Comparison of ENCODE assay signal across 24 cellular contexts in the genomic region with DNA sequence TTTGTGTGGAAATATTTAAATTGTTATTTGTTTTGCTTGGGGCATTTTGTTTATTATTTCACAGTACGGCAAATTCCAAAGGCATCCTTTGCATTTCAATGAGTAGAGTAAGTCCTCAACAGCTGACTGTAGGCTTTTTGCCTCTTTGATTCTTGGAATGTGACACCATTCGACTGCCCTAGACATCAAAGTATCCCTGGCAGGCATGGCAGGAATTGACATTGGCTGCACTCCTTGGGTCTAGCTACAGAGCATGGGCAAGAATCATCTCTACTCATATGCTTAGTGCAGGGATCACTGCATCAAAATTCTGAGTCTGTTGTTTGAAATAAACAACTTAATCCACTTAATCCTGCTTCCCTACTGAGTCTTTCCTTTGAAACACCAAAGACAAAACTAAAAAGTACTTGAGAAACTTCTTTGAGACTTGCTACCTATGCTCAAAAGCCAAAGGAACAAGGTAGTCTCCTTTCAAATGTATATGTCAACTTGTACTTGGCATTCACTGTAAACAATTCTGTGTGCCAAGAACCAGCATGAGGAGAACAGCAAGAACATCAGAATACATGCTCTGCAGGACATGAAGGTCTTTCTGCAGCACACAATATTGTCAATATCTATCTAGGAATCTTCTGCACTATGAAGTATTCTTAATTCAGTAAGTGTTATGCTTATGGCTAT.
DNase-seq lines count a peak whose midpoint lies in the region; ATAC-seq, FAIRE-seq and TF ChIP-seq lines count a peak whose summit lies in the region.
"Had no signal": no experiment of that assay in that cellular context is flagged by ENCODE, and none has a peak within 500 bp of the region (broad histone marks: within the 10 kb centered on the region; RNA-seq: fewer than 3 reads in every experiment).

No MANE protein-coding gene starts in this region.

- WGBS in H9 (ENCODE audit: extremely low coverage, insufficient read length, low lambda C conversion rate) = no CpG with 5 or more reads among the region's 2 CpGs
- 17% methylated on average over 2 of the region's 2 CpGs; no CpG with 5 or more reads in 1 of the 2 experiments for WGBS in H1 (ENCODE audit: extremely low coverage in 1 of 2, insufficient coverage in 1 of 2, insufficient read length in 1 of 2, insufficient replicate concordance in 2 of 2, low coverage in 1 of 2, low lambda C conversion rate in 2 of 2, missing lambda C conversion rate in 1 of 2), 2 experiments

- H4K5ac ChIP-seq in H9 (ENCODE audit: insufficient read length, low read depth, low read length) (no peak overlapping the region), H1 (ENCODE audit: insufficient read length, low read depth, low read length) (no peak overlapping the region)

- H2AK5ac ChIP-seq in H9 (ENCODE audit: insufficient read length, low read length) (no peak overlapping the region), H1 (ENCODE audit: low read depth, low read length) (no peak overlapping the region)

- no peak overlapping the region for H3T11ph ChIP-seq in H9 (ENCODE audit: low read length)

- peaks cover 81% of the 10 kb centered on the region for H3K27me3 Mint-ChIP-seq in H9 (ENCODE audit: low read depth)
- H3K27me3 Mint-ChIP-seq in neural progenitor cell (ENCODE audit: insufficient read depth, low read depth) = peaks cover 3% of the 10 kb centered on the region
- H3K27me3 Mint-ChIP-seq: CD4-positive, CD25-positive, alpha-beta regulatory T cell had no signal

- TF ChIP-seq RAD21 in H1 (IDR thresholded peaks at IDR 0.05 in 1 of 2, conservative IDR thresholded peaks at IDR 0.05 in 1 of 2; ENCODE audit: low read depth in 2 of 2, low read length in 2 of 2) = no peak

- no peak for TF ChIP-seq EP300 in H1 (IDR thresholded peaks at IDR 0.05; ENCODE audit: borderline replicate concordance in 1 of 2, low read depth in 2 of 2, low read length in 2 of 2)

- FAIRE-seq in H1 (lab: Jason Lieb, UNC) = peak; percentile 82
- FAIRE-seq: A549 had no signal

- CTCF ChIA-PET in H1 (lab: Charles Lee; ENCODE audit: partially characterized antibody) = no interaction called here

- H2BK5ac ChIP-seq in H9 (ENCODE audit: insufficient read length, low read length) = no peak overlapping the region
- H2BK5ac ChIP-seq in H1 (ENCODE audit: low read depth, low read length) = no peak overlapping the region

- H3K4me1 ChIP-seq in H9 (ENCODE audit: insufficient read depth, low read length) (peaks cover 3% of the 10 kb centered on the region; the same call in 1 of the 2 replicates), H1 (replicated peaks in 1 of 4; ENCODE audit: control insufficient read depth in 3 of 4, insufficient read depth in 4 of 4, low read length in 3 of 4) (peaks cover 0 to 6% (median 3%) of the 10 kb centered on the region in 4 experiments; a peak in 5 of 7 replicates), iPS-20b (ENCODE audit: insufficient read depth, low read length) (peaks cover 15% of the 10 kb centered on the region; the same call in 1 of the 2 replicates), neural progenitor cell (peaks cover 8% of the 10 kb centered on the region)
- H3K4me1 ChIP-seq: A549, BE2C had no signal

- no peak overlapping the region for H4K8ac ChIP-seq in H9 (replicated peaks; ENCODE audit: insufficient read length, low read depth, low read length)
- H4K8ac ChIP-seq in H1 (ENCODE audit: extremely low read depth, insufficient read depth, low read length) = no peak overlapping the region

- H2AFZ ChIP-seq in H9 (ENCODE audit: low read length) = no peak overlapping the region
- no peak overlapping the region for H2AFZ ChIP-seq in H1 (ENCODE audit: low read length)
- no peak overlapping the region for H2AFZ ChIP-seq in neural progenitor cell (replicated peaks)

- H4K20me1 ChIP-seq in H9 (ENCODE audit: control insufficient read depth, insufficient read depth, insufficient read length) (no peaks in the 10 kb centered on the region), H1 (replicated peaks in 1 of 2; ENCODE audit: control insufficient read depth in 1 of 2, insufficient read depth in 2 of 2, low read length in 2 of 2) (no peaks in the 10 kb centered on the region), neural progenitor cell (ENCODE audit: low read depth) (no peaks in the 10 kb centered on the region)

- H3K9ac ChIP-seq in H9 (ENCODE audit: extremely low read depth, insufficient read length, low read length) = no peak overlapping the region
- H3K9ac ChIP-seq in H1 (replicated peaks in 1 of 4; ENCODE audit: extremely low read depth in 1 of 4, low read depth in 3 of 4, low read length in 3 of 4) = no peak overlapping the region
- H3K9ac ChIP-seq in iPS-20b (ENCODE audit: low read depth, low read length) = no peak overlapping the region
- H3K9ac ChIP-seq in neural progenitor cell = no peak overlapping the region
- H3K9ac ChIP-seq: SK-N-SH had no signal

- H3K4me2 ChIP-seq in H9 (ENCODE audit: insufficient read depth, insufficient read length, low read length) (peak overlapping the region; percentile 19), H1 (ENCODE audit: insufficient read depth in 1 of 2, low read depth in 2 of 2, low read length in 2 of 2) (peak overlapping the region in 1 of 2 experiments; percentile 45; a peak in 1 of 4 replicates), neural progenitor cell (no peak overlapping the region)
- H3K4me2 ChIP-seq: A549, SK-N-SH had no signal

- H3K9me3 Mint-ChIP-seq in H9 (peaks cover 2 to 6% of the 10 kb centered on the region in 2 experiments; a peak in 2 of 5 replicates), neural progenitor cell (peaks cover 6% of the 10 kb centered on the region)

- H2BK15ac ChIP-seq in H9 (ENCODE audit: low read depth, low read length) = no peak overlapping the region
- no peak overlapping the region for H2BK15ac ChIP-seq in H1 (ENCODE audit: low read length)

- POLR2A ChIA-PET in H1 (lab: Charles Lee; ENCODE audit: partially characterized antibody) = no interaction called here

- H3K27ac ChIP-seq in H9 (ENCODE audit: insufficient read length, low read depth, low read length) (no peak overlapping the region), H1 (ENCODE audit: low read depth, low read length) (no peak overlapping the region), iPS-20b (ENCODE audit: low read length) (no peak overlapping the region), neural progenitor cell (no peak overlapping the region)
- H3K27ac ChIP-seq: A549 had no signal

- TF ChIP-seq CTCF in H9 (conservative IDR thresholded peaks at IDR 0.05) (no peak), H1 (IDR thresholded peaks at IDR 0.05; ENCODE audit: control extremely low read depth in 1 of 3, insufficient read depth in 1 of 3, low read depth in 1 of 3, low read length in 3 of 3) (no peak), neural progenitor cell (IDR thresholded peaks at IDR 0.05) (no peak)

- H3K4me3 ChIP-seq in H1 (ENCODE audit: extremely low read depth in 1 of 4, insufficient read depth in 2 of 4, low read depth in 3 of 4, low read length in 4 of 4) = no peak overlapping the region
- H3K4me3 ChIP-seq in iPS-20b (ENCODE audit: low read length) = peak overlapping the region; percentile 24; the same call in 1 of the 2 replicates
- H3K4me3 ChIP-seq in neural progenitor cell = no peak overlapping the region
- H3K4me3 ChIP-seq: A549 had no signal

- H2BK12ac ChIP-seq in H9 (ENCODE audit: insufficient read length, low read depth, low read length) (no peak overlapping the region), H1 (ENCODE audit: low read depth, low read length) (no peak overlapping the region)

- H3K4me1 Mint-ChIP-seq in H9 (peaks cover 27 to 31% of the 10 kb centered on the region in 2 experiments), neural progenitor cell (peaks cover 11% of the 10 kb centered on the region)
- H3K4me1 Mint-ChIP-seq: CD4-positive, CD25-positive, alpha-beta regulatory T cell had no signal

- no peak overlapping the region for H3K4ac ChIP-seq in H9 (ENCODE audit: low read depth, low read length)
- H3K4ac ChIP-seq in H1 (replicated peaks; ENCODE audit: insufficient read length, low read depth, low read length) = no peak overlapping the region

- H3K23me2 ChIP-seq in H9 (ENCODE audit: insufficient read length, low read depth, low read length, poor library complexity, severe bottlenecking) (no peaks in the 10 kb centered on the region), H1 (ENCODE audit: low read depth, low read length) (no peaks in the 10 kb centered on the region; the same call in 1 of the 2 replicates)

- ATAC-seq in HG02798 (IDR thresholded peaks at IDR 0.05; ENCODE audit: poor library complexity, unreplicated experiment) (no peak), HG02759 (IDR thresholded peaks at IDR 0.05; ENCODE audit: unreplicated experiment) (no peak)
- ATAC-seq: A549, HCT116, Panc1 had no signal

- H2BK20ac ChIP-seq in H9 (ENCODE audit: low read depth, low read length, poor library complexity, severe bottlenecking) (no peak overlapping the region), H1 (ENCODE audit: low read length) (no peak overlapping the region)

- H3K36me3 ChIP-seq in H1 (ENCODE audit: control insufficient read depth in 2 of 4, insufficient read depth in 4 of 4, low read length in 3 of 4) (no peaks in the 10 kb centered on the region; a peak in 1 of 8 replicates), iPS-20b (ENCODE audit: insufficient read depth, low read depth, low read length) (no peaks in the 10 kb centered on the region), neural progenitor cell (no peaks in the 10 kb centered on the region)
- H3K36me3 ChIP-seq: BE2C had no signal

- no peak overlapping the region for H3K18ac ChIP-seq in H9 (ENCODE audit: insufficient read length, low read depth, low read length)
- H3K18ac ChIP-seq in H1 (ENCODE audit: extremely low read depth, low read length) = no peak overlapping the region

- H2BK120ac ChIP-seq in H9 (ENCODE audit: low read depth, low read length, poor library complexity, severe bottlenecking) = no peak overlapping the region
- H2BK120ac ChIP-seq in H1 (replicated peaks; ENCODE audit: low read depth, low read length) = no peak overlapping the region

- H3K23ac ChIP-seq in H9 (ENCODE audit: insufficient read length, low read depth, low read length) = no peak overlapping the region
- H3K23ac ChIP-seq in H1 (ENCODE audit: insufficient read length) = no peak overlapping the region

- TF ChIP-seq POLR2A in H1 (IDR thresholded peaks at IDR 0.05; ENCODE audit: control extremely low read depth in 1 of 2, low read depth in 2 of 2, low read length in 2 of 2) = no peak

- H3K56ac ChIP-seq in H9 (ENCODE audit: insufficient read length, low read depth, low read length) (no peak overlapping the region), H1 (replicated peaks; ENCODE audit: insufficient read length, low read depth, low read length) (no peak overlapping the region)

- H3K14ac ChIP-seq in H9 (ENCODE audit: insufficient read depth, low read length) = no peak overlapping the region
- H3K14ac ChIP-seq in H1 (ENCODE audit: insufficient read length) = no peak overlapping the region

- H4K91ac ChIP-seq in H9 (ENCODE audit: insufficient read length, low read depth, low read length) (no peak overlapping the region), H1 (replicated peaks; ENCODE audit: insufficient read length, low read length) (no peak overlapping the region)

- H3K27ac Mint-ChIP-seq in H9 = peak overlapping the region in 1 of 3 experiments; percentile 80; a peak in 2 of 7 replicates
- H3K27ac Mint-ChIP-seq in neural progenitor cell = no peak overlapping the region
- H3K27ac Mint-ChIP-seq: CD4-positive, CD25-positive, alpha-beta regulatory T cell had no signal

- H3K79me1 ChIP-seq in H9 (ENCODE audit: insufficient read depth, low read depth, low read length, poor library complexity, severe bottlenecking) (no peaks in the 10 kb centered on the region), H1 (ENCODE audit: low read depth, low read length) (no peaks in the 10 kb centered on the region)

- no peak overlapping the region for H3K4me3 Mint-ChIP-seq in H9
- H3K4me3 Mint-ChIP-seq in neural progenitor cell = no peak overlapping the region
- H3K4me3 Mint-ChIP-seq: CD4-positive, CD25-positive, alpha-beta regulatory T cell had no signal

- peak; percentile 55 for DNase-seq in H9
- DNase-seq in H1 (ENCODE audit: low read depth in 1 of 2, low spot score in 2 of 2) = no peak
- peak; percentile 18 for DNase-seq in neural progenitor cell (ENCODE audit: low spot score)
- DNase-seq in NCI-H524 treated with DMSO at 0.1 percent for 48 hours (lab: John Stamatoyannopoulos, UW) = no peak
- DNase-seq in NCI-H345 treated with DMSO at 0.1 percent for 48 hours (lab: John Stamatoyannopoulos, UW; ENCODE audit: unreplicated experiment) = no peak
- DNase-seq: BE2C; CD4-positive, CD25-positive, alpha-beta regulatory T cell; EL; Kasumi-1; NCI-H1048; NCI-H1417 treated with DMSO at 0.1 percent for 48 hours; NCI-H187; NCI-H2227 treated with DMSO at 0.1 percent for 48 hours; NCI-H510A treated with DMSO at 0.1 percent for 48 hours; NCI-H774; NK-92 treated with Interleukin-12 subunit alpha and Interleukin-12 subunit beta, amount 100 ng/mL, for 24 hours; SIG-M5; SK-N-SH had no signal

- H3K79me2 ChIP-seq in H9 (ENCODE audit: insufficient read depth, low read length) = no peaks in the 10 kb centered on the region
- H3K79me2 ChIP-seq in H1 (ENCODE audit: control insufficient read depth in 1 of 2, insufficient read depth in 2 of 2, low read length in 2 of 2) = no peaks in the 10 kb centered on the region
- no peaks in the 10 kb centered on the region for H3K79me2 ChIP-seq in neural progenitor cell (ENCODE audit: low read depth)

- peaks cover 0 to 4% (median 3%) of the 10 kb centered on the region in 3 experiments; a peak in 3 of 7 replicates for H3K36me3 Mint-ChIP-seq in H9 (ENCODE audit: insufficient read depth in 1 of 3, low read depth in 3 of 3)
- H3K36me3 Mint-ChIP-seq in neural progenitor cell = no peaks in the 10 kb centered on the region
- H3K36me3 Mint-ChIP-seq: CD4-positive, CD25-positive, alpha-beta regulatory T cell had no signal

- no peaks in the 10 kb centered on the region for H3F3A ChIP-seq in neural progenitor cell (ENCODE audit: low read depth)

- H3K27me3 ChIP-seq in H9 (ENCODE audit: insufficient read depth, low read length) (no peaks in the 10 kb centered on the region), H1 (replicated peaks in 1 of 4; ENCODE audit: control insufficient read depth in 3 of 4, extremely low read depth in 1 of 4, insufficient read depth in 3 of 4, low read length in 3 of 4) (peaks cover 0 to 5% (median 2%) of the 10 kb centered on the region in 4 experiments; a peak in 5 of 7 replicates), iPS-20b (ENCODE audit: insufficient read depth, low read length) (peaks cover 10% of the 10 kb centered on the region), neural progenitor cell (no peaks in the 10 kb centered on the region)
- H3K27me3 ChIP-seq: BE2C had no signal

- H3K9me3 ChIP-seq in H9 (ENCODE audit: control insufficient read depth, low read depth, low read length) = no peaks in the 10 kb centered on the region
- H3K9me3 ChIP-seq in H1 (ENCODE audit: insufficient read depth in 2 of 2, low read depth in 1 of 2, low read length in 1 of 2) = no peaks in the 10 kb centered on the region
- H3K9me3 ChIP-seq in iPS-20b (ENCODE audit: insufficient read depth, low read depth, low read length) = no peaks in the 10 kb centered on the region
- no peaks in the 10 kb centered on the region for H3K9me3 ChIP-seq in neural progenitor cell (ENCODE audit: low read depth)
- H3K9me3 ChIP-seq: A549, BE2C had no signal

Comparison
In these comparisons a context has a peak if more than half of its experiments do, and no peak if none do; other contexts are left out.
1. DNase-seq: peak in H9 (single experiment) and neural progenitor cell (single experiment); none in H1 (0 of 2), NCI-H524 treated with DMSO at 0.1 percent for 48 hours (single experiment) and NCI-H345 treated with DMSO at 0.1 percent for 48 hours (single experiment).